Comparison of ENCODE assay signal across 12 cellular contexts in the genomic region with DNA sequence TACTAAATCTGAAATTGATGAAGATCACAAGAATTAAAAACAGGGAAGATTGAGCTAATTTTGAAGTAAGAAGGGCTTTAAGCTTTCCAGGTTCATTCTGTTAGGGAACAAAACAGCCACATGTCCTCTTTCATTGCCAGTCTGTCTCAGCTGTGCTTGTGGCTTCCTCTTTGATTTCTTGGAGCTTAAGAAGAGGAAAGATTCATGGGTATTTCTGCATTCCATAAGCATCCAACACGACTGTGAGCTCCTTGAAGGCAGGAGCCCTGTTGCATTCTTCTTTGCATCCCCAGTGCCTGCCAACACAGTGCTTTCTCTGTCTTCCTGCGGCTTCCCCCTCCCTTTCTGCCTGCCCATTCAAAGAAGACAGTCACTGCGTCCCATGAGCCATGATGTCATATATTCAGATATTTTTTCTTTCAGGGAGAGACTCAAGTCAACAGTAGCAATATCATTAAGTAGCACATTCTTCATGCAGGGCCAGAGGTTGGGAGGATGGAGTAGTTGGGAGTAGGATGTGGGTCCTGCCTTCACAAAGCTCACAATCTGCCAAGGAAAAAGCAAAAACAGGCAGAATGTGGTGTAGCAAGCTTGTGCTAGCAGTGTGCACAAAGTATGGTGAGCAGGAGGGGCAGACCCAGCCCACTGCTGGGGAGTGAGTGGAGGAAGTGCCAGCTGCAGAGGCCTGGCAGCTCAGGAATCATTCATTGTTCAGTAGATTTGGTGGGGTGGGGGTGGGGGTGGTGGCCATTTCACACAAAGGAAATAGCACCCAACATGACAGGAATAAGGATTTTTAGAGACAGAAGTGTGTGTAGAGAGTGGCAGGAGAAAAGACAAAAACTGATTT.
DNase-seq lines count a peak whose midpoint lies in the region; ATAC-seq, FAIRE-seq and TF ChIP-seq lines count a peak whose summit lies in the region.
"Had no signal": no experiment of that assay in that cellular context is flagged by ENCODE, and none has a peak within 500 bp of the region (broad histone marks: within the 10 kb centered on the region; RNA-seq: fewer than 3 reads in every experiment).

No MANE protein-coding gene starts in this region.

- H3K27me3 Mint-ChIP-seq in H9 (ENCODE audit: low read depth) (no peaks in the 10 kb centered on the region), WTC11 (ENCODE audit: low read depth) (no peaks in the 10 kb centered on the region)

- peak overlapping the region; percentile 1 to 69 (median 59); a peak in 5 of 7 replicates for H3K27ac Mint-ChIP-seq in H9
- peak overlapping the region; percentile 75 for H3K27ac Mint-ChIP-seq in WTC11
- H3K27ac Mint-ChIP-seq: activated B cell treated with CpG ODN at 0.5 μM for 24 hours had no signal

- ATAC-seq in WTC11: no peak

- H2BK20ac ChIP-seq in H9 (ENCODE audit: low read depth, low read length, poor library complexity, severe bottlenecking): no peak overlapping the region

- no peak overlapping the region for H3K4ac ChIP-seq in H9 (ENCODE audit: low read depth, low read length)

- no peak overlapping the region for H2BK15ac ChIP-seq in H9 (ENCODE audit: low read depth, low read length)

- no peak overlapping the region for H3T11ph ChIP-seq in H9 (ENCODE audit: low read length)

- no peak overlapping the region for H2AK5ac ChIP-seq in H9 (ENCODE audit: insufficient read length, low read length)

- H3K18ac ChIP-seq in H9 (ENCODE audit: insufficient read length, low read depth, low read length): no peak overlapping the region

- H3K9me3 Mint-ChIP-seq in H9 (no peaks in the 10 kb centered on the region), WTC11 (no peaks in the 10 kb centered on the region)
- H3K9me3 Mint-ChIP-seq: activated B cell treated with CpG ODN at 0.5 μM for 24 hours had no signal

- H3K79me2 ChIP-seq in H9 (ENCODE audit: insufficient read depth, low read length): peaks cover 4% of the 10 kb centered on the region; the same call in 1 of the 2 replicates

- TF ChIP-seq CTCF in A673 (conservative IDR thresholded peaks at IDR 0.05; ENCODE audit: low read depth, low read length) (no peak), H9 (conservative IDR thresholded peaks at IDR 0.05) (no peak), WTC11 (IDR thresholded peaks at IDR 0.05) (no peak), foreskin fibroblast (IDR thresholded peaks at IDR 0.05; ENCODE audit: low read depth, low read length) (no peak)

- intact Hi-C loops in A673 (cut with micrococcal nuclease; ENCODE audit: unreplicated experiment): no loop called here

- H4K8ac ChIP-seq in H9 (replicated peaks; ENCODE audit: insufficient read length, low read depth, low read length): no peak overlapping the region

- no peaks in the 10 kb centered on the region for H3K79me1 ChIP-seq in H9 (ENCODE audit: insufficient read depth, low read depth, low read length, poor library complexity, severe bottlenecking)

- H2BK120ac ChIP-seq in H9 (ENCODE audit: low read depth, low read length, poor library complexity, severe bottlenecking): no peak overlapping the region

- H3K27me3 ChIP-seq in A673 (replicated peaks; ENCODE audit: insufficient read depth, low read depth, low read length, poor library complexity): no peaks in the 10 kb centered on the region
- no peaks in the 10 kb centered on the region for H3K27me3 ChIP-seq in H9 (ENCODE audit: insufficient read depth, low read length)
- H3K27me3 ChIP-seq in muscle layer of colon (ENCODE audit: control insufficient read depth in 1 of 2, insufficient read depth in 2 of 2, low read length in 2 of 2): no peaks in the 10 kb centered on the region
- H3K27me3 ChIP-seq: brain microvascular endothelial cell, tibial artery had no signal

- H3K4me1 ChIP-seq in A673 (ENCODE audit: insufficient read depth, low read length, poor library complexity, severe bottlenecking) (peaks cover 57% of the 10 kb centered on the region), H9 (ENCODE audit: insufficient read depth, low read length) (peaks cover 19% of the 10 kb centered on the region; the same call in 1 of the 2 replicates), muscle layer of colon (ENCODE audit: insufficient read depth, low read length) (peaks cover 45% of the 10 kb centered on the region)

- H3K36me3 ChIP-seq in A673 (ENCODE audit: insufficient read depth, low read length, poor library complexity, severe bottlenecking): no peaks in the 10 kb centered on the region
- H3K36me3 ChIP-seq in muscle layer of colon (ENCODE audit: insufficient read depth, low read length): no peaks in the 10 kb centered on the region
- H3K36me3 ChIP-seq: brain microvascular endothelial cell, tibial artery had no signal

- 0 out of 2 replicates have a peak overlapping the region, but pooled peaks have one; percentile 64 for H3K14ac ChIP-seq in H9 (ENCODE audit: insufficient read depth, low read length)

- H3K36me3 Mint-ChIP-seq in H9 (ENCODE audit: insufficient read depth in 1 of 3, low read depth in 3 of 3): peaks cover 0 to 2% (median 0%) of the 10 kb centered on the region in 3 experiments; a peak in 2 of 7 replicates
- H3K36me3 Mint-ChIP-seq in WTC11: no peaks in the 10 kb centered on the region

- BruUV-seq in A673 (replicated peaks; lab: Mats Ljungman, UMichigan): no TSS peak

- peak overlapping the region; percentile 38 for H3K27ac ChIP-seq in A673 (ENCODE audit: low read depth, low read length, poor library complexity, severe bottlenecking)
- no peak overlapping the region for H3K27ac ChIP-seq in H9 (ENCODE audit: insufficient read length, low read depth, low read length)
- H3K27ac ChIP-seq in muscle layer of colon (ENCODE audit: low read depth, low read length): peak overlapping the region; percentile 76
- H3K27ac ChIP-seq: brain microvascular endothelial cell, tibial artery had no signal

- H2BK5ac ChIP-seq in H9 (ENCODE audit: insufficient read length, low read length): no peak overlapping the region

- no peak overlapping the region for H4K5ac ChIP-seq in H9 (ENCODE audit: insufficient read length, low read depth, low read length)

- no peak overlapping the region for H3K56ac ChIP-seq in H9 (ENCODE audit: insufficient read length, low read depth, low read length)

- no peak for FAIRE-seq in H54 (lab: Jason Lieb, UNC)
- FAIRE-seq: kidney had no signal

- H3K4me3 Mint-ChIP-seq in H9 (no peak overlapping the region), WTC11 (no peak overlapping the region)
- H3K4me3 Mint-ChIP-seq: activated B cell treated with CpG ODN at 0.5 μM for 24 hours had no signal

- no peak for TF ChIP-seq POLR2A in H54 (IDR thresholded peaks at IDR 0.05; ENCODE audit: low read depth, low read length)

- no peaks in the 10 kb centered on the region for H3K23me2 ChIP-seq in H9 (ENCODE audit: insufficient read length, low read depth, low read length, poor library complexity, severe bottlenecking)

- H2AFZ ChIP-seq in H9 (ENCODE audit: low read length): no peak overlapping the region

- no peak overlapping the region for H3K9ac ChIP-seq in H9 (ENCODE audit: extremely low read depth, insufficient read length, low read length)
- H3K9ac ChIP-seq in muscle layer of colon (ENCODE audit: low read length): no peak overlapping the region

- H3K4me2 ChIP-seq in H9 (ENCODE audit: insufficient read depth, insufficient read length, low read length): no peak overlapping the region

- WGBS in H9 (ENCODE audit: extremely low coverage, insufficient read length, low lambda C conversion rate): no CpG with 5 or more reads among the region's 3 CpGs

- no peak overlapping the region for H2BK12ac ChIP-seq in H9 (ENCODE audit: insufficient read length, low read depth, low read length)

- POLR2A ChIA-PET in A673 (lab: Charles Lee; ENCODE audit: low non-redundant PET): interaction anchor here (0.7 kb wide), 1 partner anchor 9 kb away, joined by 3 read pairs; no protein-coding TSS in a partner anchor
- POLR2A ChIA-PET in WTC11 (lab: Charles Lee): no interaction called here

- CTCF ChIA-PET in A673 (lab: Charles Lee): no interaction called here
- CTCF ChIA-PET in WTC11 (lab: Charles Lee): interaction anchor here (0.7 to 1.6 kb wide), 4 partner anchors 18 to 163 kb away, joined by 3 to 10 read pairs (median 3); no protein-coding TSS in a partner anchor

- H3K4me1 Mint-ChIP-seq in H9 (peaks cover 39 to 47% of the 10 kb centered on the region in 2 experiments), WTC11 (peaks cover 59% of the 10 kb centered on the region)
- H3K4me1 Mint-ChIP-seq: activated B cell treated with CpG ODN at 0.5 μM for 24 hours had no signal

- no peaks in the 10 kb centered on the region for H4K20me1 ChIP-seq in H9 (ENCODE audit: control insufficient read depth, insufficient read depth, insufficient read length)

- H3K4me3 ChIP-seq in A673 (ENCODE audit: low read depth, low read length, poor library complexity, severe bottlenecking) (no peak overlapping the region), muscle layer of colon (ENCODE audit: low read depth in 1 of 2, low read length in 2 of 2) (no peak overlapping the region), foreskin fibroblast (ENCODE audit: low read depth in 1 of 2, low read length in 2 of 2) (no peak overlapping the region)
- H3K4me3 ChIP-seq: tibial artery had no signal

- H3K9me3 ChIP-seq in A673 (ENCODE audit: low read depth, low read length, poor library complexity, severe bottlenecking) (no peaks in the 10 kb centered on the region), H9 (ENCODE audit: control insufficient read depth, low read depth, low read length) (no peaks in the 10 kb centered on the region), muscle layer of colon (ENCODE audit: low read length) (no peaks in the 10 kb centered on the region)
- H3K9me3 ChIP-seq: tibial artery had no signal

- no peak overlapping the region for H3K23ac ChIP-seq in H9 (ENCODE audit: insufficient read length, low read depth, low read length)

- DNase-seq in A673 (ENCODE audit: low spot score) (no peak), H9 (no peak), WTC11 (ENCODE audit: low spot score) (no peak), foreskin fibroblast (no peak), H54 (ENCODE audit: insufficient read length, low spot score) (no peak)
- DNase-seq in activated CD8-positive, alpha-beta memory T cell treated with anti-CD3 and anti-CD28 coated beads for 24 hours: no peak
- DNase-seq in activated CD4-positive, alpha-beta T cell treated with anti-CD3 and anti-CD28 coated beads, Interleukin-2, amount 50 U/mL, for 48 hours: no peak
- DNase-seq: activated B cell treated with CpG ODN at 0.5 μM for 24 hours, brain microvascular endothelial cell, kidney, tibial artery had no signal

- H4K91ac ChIP-seq in H9 (ENCODE audit: insufficient read length, low read depth, low read length): no peak overlapping the region

TF ChIP-seq in WTC11, 78 proteins besides CTCF, POLR2A, EP300 and RAD21 (continues in another document):
- TF ChIP-seq NFATC4 (CRISPR knock-in tag; IDR thresholded peaks at IDR 0.05) (no peak), SP1 (CRISPR knock-in tag; conservative IDR thresholded peaks at IDR 0.05) (no peak)
- TF ChIP-seq, protein P1, sequence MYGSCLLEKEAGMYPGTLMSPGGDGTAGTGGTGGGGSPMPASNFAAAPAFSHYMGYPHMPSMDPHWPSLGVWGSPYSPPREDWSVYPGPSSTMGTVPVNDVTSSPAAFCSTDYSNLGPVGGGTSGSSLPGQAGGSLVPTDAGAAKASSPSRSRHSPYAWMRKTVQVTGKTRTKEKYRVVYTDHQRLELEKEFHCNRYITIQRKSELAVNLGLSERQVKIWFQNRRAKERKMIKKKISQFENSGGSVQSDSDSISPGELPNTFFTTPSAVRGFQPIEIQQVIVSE (CRISPR knock-in tag; IDR thresholded peaks at IDR 0.05; ENCODE audit: borderline replicate concordance): no peak
